In genomic region chr4:6657242-6658203, GRCh38 we compare ENCODE assay signal across 24 cellular contexts. TPM values are rescaled to one million over a fixed set of nuclear protein-coding genes. Genes with fewer than 3 reads are reported as not detected.
A peak's percentile ranks its signal among the peaks of the same experiment; 100 is the strongest.
DNase-seq lines count a peak whose midpoint lies in the region; ATAC-seq and TF ChIP-seq lines count a peak whose summit lies in the region.
"Had no signal": no experiment of that assay in that cellular context is flagged by ENCODE, and none has a peak within 500 bp of the region (broad histone marks: within the 10 kb centered on the region; RNA-seq: fewer than 3 reads in every experiment).

No MANE protein-coding gene starts in this region.

- POLR2A ChIA-PET in WTC11 (lab: Charles Lee) = interaction anchor here (0.7 kb wide), 1 partner anchor 90 kb away, joined by 3 read pairs; no protein-coding TSS in a partner anchor

- TF ChIP-seq CTCF in WTC11 (IDR thresholded peaks at IDR 0.05) = no peak

- H3K4me1 Mint-ChIP-seq in activated T-cell treated with anti-CD3 and anti-CD28 coated beads, Interleukin-2, amount 50 U/mL, for 72 hours (ENCODE audit: low read depth) = peaks cover 14% of the 10 kb centered on the region
- H3K4me1 Mint-ChIP-seq in WTC11 (peaks cover 2% of the 10 kb centered on the region; the same call in 1 of the 2 replicates), memory B cell (peaks cover 2% of the 10 kb centered on the region)
- H3K4me1 Mint-ChIP-seq in stimulated activated memory B cell treated with anti-CD40 and anti-IgM and Interleukin-4, amounts not matched to agents 10 μg/mL and 1 μg/mL and 100 μg/mL, for 72 hours = peaks cover 6% of the 10 kb centered on the region

- H3K36me3 Mint-ChIP-seq in activated T-cell treated with anti-CD3 and anti-CD28 coated beads, Interleukin-2, amount 50 U/mL, for 72 hours (ENCODE audit: insufficient read depth in 2 of 2) = peaks cover 0 to 1% of the 10 kb centered on the region in 2 donors
- H3K36me3 Mint-ChIP-seq in WTC11 (no peaks in the 10 kb centered on the region), memory B cell (peaks cover 3% of the 10 kb centered on the region)
- H3K36me3 Mint-ChIP-seq in stimulated activated memory B cell treated with anti-CD40 and anti-IgM and Interleukin-4, amounts not matched to agents 10 μg/mL and 1 μg/mL and 100 μg/mL, for 72 hours = no peaks in the 10 kb centered on the region

- CTCF ChIA-PET in WTC11 (lab: Charles Lee) = interaction anchor here (0.6 to 1.8 kb wide), 6 partner anchors 17 to 463 kb away, joined by 3 to 12 read pairs (median 3); a partner anchor contains a TSS

- H3K9me3 Mint-ChIP-seq in activated T-cell treated with anti-CD3 and anti-CD28 coated beads, Interleukin-2, amount 50 U/mL, for 72 hours = no peaks in the 10 kb centered on the region
- H3K9me3 Mint-ChIP-seq in WTC11 (peaks cover 3% of the 10 kb centered on the region; the same call in 1 of the 2 replicates), memory B cell (no peaks in the 10 kb centered on the region)
- H3K9me3 Mint-ChIP-seq in stimulated activated memory B cell treated with anti-CD40 and anti-IgM and Interleukin-4, amounts not matched to agents 10 μg/mL and 1 μg/mL and 100 μg/mL, for 72 hours = no peaks in the 10 kb centered on the region
- H3K9me3 Mint-ChIP-seq: activated naive CD8-positive, alpha-beta T cell treated with anti-CD3 and anti-CD28 coated beads, Interleukin-2, amount 50 U/mL, for 24 hours had no signal

- H3K27me3 Mint-ChIP-seq in activated T-cell treated with anti-CD3 and anti-CD28 coated beads, Interleukin-2, amount 50 U/mL, for 72 hours (ENCODE audit: low read depth) = peaks cover 28% of the 10 kb centered on the region
- H3K27me3 Mint-ChIP-seq in WTC11 (ENCODE audit: low read depth) = peaks cover 50% of the 10 kb centered on the region
- H3K27me3 Mint-ChIP-seq in memory B cell = peaks cover 22% of the 10 kb centered on the region
- H3K27me3 Mint-ChIP-seq in stimulated activated memory B cell treated with anti-CD40 and anti-IgM and Interleukin-4, amounts not matched to agents 10 μg/mL and 1 μg/mL and 100 μg/mL, for 72 hours = peaks cover 36% of the 10 kb centered on the region

- peak overlapping the region; percentile 75 to 79 for H3K4me3 Mint-ChIP-seq in activated T-cell treated with anti-CD3 and anti-CD28 coated beads, Interleukin-2, amount 50 U/mL, for 72 hours
- H3K4me3 Mint-ChIP-seq in WTC11 (no peak overlapping the region), memory B cell (peak overlapping the region; percentile 73)
- no peak overlapping the region for H3K4me3 Mint-ChIP-seq in stimulated activated memory B cell treated with anti-CD40 and anti-IgM and Interleukin-4, amounts not matched to agents 10 μg/mL and 1 μg/mL and 100 μg/mL, for 72 hours
- H3K4me3 Mint-ChIP-seq: activated CD4-positive, alpha-beta memory T cell treated with anti-CD3 and anti-CD28 coated beads, Interleukin-2, amount 10 ng/mL, durations not matched to agents 7 days and 5 days had no signal

- no peak overlapping the region for H3K27ac Mint-ChIP-seq in activated T-cell treated with anti-CD3 and anti-CD28 coated beads, Interleukin-2, amount 50 U/mL, for 72 hours
- no peak overlapping the region for H3K27ac Mint-ChIP-seq in WTC11
- H3K27ac Mint-ChIP-seq in memory B cell = no peak overlapping the region
- peak overlapping the region; percentile 30 for H3K27ac Mint-ChIP-seq in stimulated activated memory B cell treated with anti-CD40 and anti-IgM and Interleukin-4, amounts not matched to agents 10 μg/mL and 1 μg/mL and 100 μg/mL, for 72 hours
- H3K27ac Mint-ChIP-seq: activated CD4-positive, alpha-beta memory T cell treated with anti-CD3 and anti-CD28 coated beads, Interleukin-2, amount 10 ng/mL, durations not matched to agents 7 days and 5 days; activated naive CD8-positive, alpha-beta T cell treated with anti-CD3 and anti-CD28 coated beads, Interleukin-2, amount 50 U/mL, for 24 hours had no signal

- DNase-seq in activated T-cell treated with anti-CD3 and anti-CD28 coated beads, Interleukin-2, amount 50 U/mL, for 72 hours = no peak
- no peak for DNase-seq in activated T-cell treated with anti-CD3 and anti-CD28 coated beads, Interleukin-2, amount 50 U/mL, for 1 hour
- no peak for DNase-seq in WTC11 (ENCODE audit: low spot score)
- DNase-seq in memory B cell (ENCODE audit: low spot score in 2 of 2) = no peak
- no peak for DNase-seq in anterior cingulate cortex (lab: John Stamatoyannopoulos, UW)
- DNase-seq in NCI-H526 (lab: John Stamatoyannopoulos, UW) = no peak
- DNase-seq: activated CD4-positive, alpha-beta memory T cell treated with anti-CD3 and anti-CD28 coated beads, Interleukin-2, amount 10 ng/mL, durations not matched to agents 7 days and 5 days; activated CD8-positive, alpha-beta memory T cell treated with anti-CD3 and anti-CD28 coated beads, Interleukin-2, amount 50 U/mL, for 4 hours; activated naive CD8-positive, alpha-beta T cell treated with anti-CD3 and anti-CD28 coated beads, Interleukin-2, amount 50 U/mL, for 24 hours; central memory CD4-positive, alpha-beta T cell; left ventricle myocardium inferior; NCI-H1048; NCI-H446 treated with DMSO at 0.1 percent for 48 hours; NCI-H82; occipital lobe; sigmoid colon; SJCRH30; stimulated activated CD4-positive, alpha-beta T cell treated with anti-CD3 and anti-CD28 coated beads, Interleukin-4, amount 100 ng/mL, for 4 hours; SW 1271; upper lobe of left lung had no signal

- no peak for ATAC-seq in activated T-cell treated with anti-CD3 and anti-CD28 coated beads, Interleukin-2, amount 50 U/mL, for 72 hours (replicated peaks in 1 of 2)
- ATAC-seq in WTC11 = no peak
- no peak for ATAC-seq in memory B cell (ENCODE audit: low read depth)
- ATAC-seq in stimulated activated memory B cell treated with anti-CD40 and anti-IgM and Interleukin-4, amounts not matched to agents 10 μg/mL and 1 μg/mL and 100 μg/mL, for 72 hours = no peak
- ATAC-seq in HG02870 (IDR thresholded peaks at IDR 0.05; ENCODE audit: unreplicated experiment) = no peak

TF ChIP-seq in WTC11, 78 proteins besides CTCF, POLR2A, EP300 and RAD21:
- no peak for TF ChIP-seq ZBTB21 (CRISPR knock-in tag; IDR thresholded peaks at IDR 0.05; ENCODE audit: borderline replicate concordance)
- no peak for TF ChIP-seq IRF2 (CRISPR knock-in tag; IDR thresholded peaks at IDR 0.05; ENCODE audit: borderline replicate concordance, low read depth)
- no peak for TF ChIP-seq TCF7 (CRISPR knock-in tag; IDR thresholded peaks at IDR 0.05; ENCODE audit: low read depth)
- no peak for TF ChIP-seq ZNF396 (CRISPR knock-in tag; IDR thresholded peaks at IDR 0.05; ENCODE audit: borderline replicate concordance)
- TF ChIP-seq FOXP1 (CRISPR knock-in tag; IDR thresholded peaks at IDR 0.05; ENCODE audit: borderline replicate concordance) = 0 out of 2 replicates have a peak, but pooled peaks have one; percentile 13
- TF ChIP-seq, protein P1, sequence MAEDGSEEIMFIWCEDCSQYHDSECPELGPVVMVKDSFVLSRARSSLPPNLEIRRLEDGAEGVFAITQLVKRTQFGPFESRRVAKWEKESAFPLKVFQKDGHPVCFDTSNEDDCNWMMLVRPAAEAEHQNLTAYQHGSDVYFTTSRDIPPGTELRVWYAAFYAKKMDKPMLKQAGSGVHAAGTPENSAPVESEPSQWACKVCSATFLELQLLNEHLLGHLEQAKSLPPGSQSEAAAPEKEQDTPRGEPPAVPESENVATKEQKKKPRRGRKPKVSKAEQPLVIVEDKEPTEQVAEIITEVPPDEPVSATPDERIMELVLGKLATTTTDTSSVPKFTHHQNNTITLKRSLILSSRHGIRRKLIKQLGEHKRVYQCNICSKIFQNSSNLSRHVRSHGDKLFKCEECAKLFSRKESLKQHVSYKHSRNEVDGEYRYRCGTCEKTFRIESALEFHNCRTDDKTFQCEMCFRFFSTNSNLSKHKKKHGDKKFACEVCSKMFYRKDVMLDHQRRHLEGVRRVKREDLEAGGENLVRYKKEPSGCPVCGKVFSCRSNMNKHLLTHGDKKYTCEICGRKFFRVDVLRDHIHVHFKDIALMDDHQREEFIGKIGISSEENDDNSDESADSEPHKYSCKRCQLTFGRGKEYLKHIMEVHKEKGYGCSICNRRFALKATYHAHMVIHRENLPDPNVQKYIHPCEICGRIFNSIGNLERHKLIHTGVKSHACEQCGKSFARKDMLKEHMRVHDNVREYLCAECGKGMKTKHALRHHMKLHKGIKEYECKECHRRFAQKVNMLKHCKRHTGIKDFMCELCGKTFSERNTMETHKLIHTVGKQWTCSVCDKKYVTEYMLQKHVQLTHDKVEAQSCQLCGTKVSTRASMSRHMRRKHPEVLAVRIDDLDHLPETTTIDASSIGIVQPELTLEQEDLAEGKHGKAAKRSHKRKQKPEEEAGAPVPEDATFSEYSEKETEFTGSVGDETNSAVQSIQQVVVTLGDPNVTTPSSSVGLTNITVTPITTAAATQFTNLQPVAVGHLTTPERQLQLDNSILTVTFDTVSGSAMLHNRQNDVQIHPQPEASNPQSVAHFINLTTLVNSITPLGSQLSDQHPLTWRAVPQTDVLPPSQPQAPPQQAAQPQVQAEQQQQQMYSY (CRISPR knock-in tag; IDR thresholded peaks at IDR 0.05) = no peak

RNA-seq across cellular contexts. Expression of gene MRFAP1, which starts 17.0 kb away (rescaled TPM):
- total RNA-seq in activated T-cell treated with anti-CD3 and anti-CD28 coated beads, Interleukin-2, amount 50 U/mL, for 72 hours = 100 to 1,000 TPM; 148 to 153 TPM
- total RNA-seq in WTC11 (2021) = 296 to 319 TPM (median 303 TPM) in 3 replicates

RNA-seq across cellular contexts. Expression of gene S100P, which starts 36.2 kb away (rescaled TPM):
- 10 to 100 TPM; 18.0 to 84.6 TPM for total RNA-seq in activated T-cell treated with anti-CD3 and anti-CD28 coated beads, Interleukin-2, amount 50 U/mL, for 72 hours
- total RNA-seq in WTC11 (2021) = 0.55 TPM in 1 of 3 replicates, not detected in the others
- total RNA-seq: Daoy, left ventricle myocardium inferior, myocyte had no signal

RNA-seq across cellular contexts. Expression of gene MRFAP1L1, which starts 52.1 kb away (rescaled TPM):
- 10 to 100 TPM; 53.3 to 57.7 TPM for total RNA-seq in activated T-cell treated with anti-CD3 and anti-CD28 coated beads, Interleukin-2, amount 50 U/mL, for 72 hours
- 52.0 to 56.9 TPM (median 54.4 TPM) in 3 replicates for total RNA-seq in WTC11 (2021)

RNA-seq across cellular contexts. Expression of gene BLOC1S4, which starts 58.5 kb away (rescaled TPM):
- 10 to 100 TPM; 14.1 to 14.6 TPM for total RNA-seq in activated T-cell treated with anti-CD3 and anti-CD28 coated beads, Interleukin-2, amount 50 U/mL, for 72 hours
- total RNA-seq in WTC11 (2021) = 21.4 to 23.4 TPM (median 21.9 TPM) in 3 replicates

Comparison
In these comparisons a context has a peak if more than half of its experiments do, and no peak if none do; other contexts are left out.
1. H3K4me3 Mint-ChIP-seq: peak in activated T-cell treated with anti-CD3 and anti-CD28 coated beads, Interleukin-2, amount 50 U/mL, for 72 hours (2 of 2) and memory B cell (single experiment); none in WTC11 (single experiment) and stimulated activated memory B cell treated with anti-CD40 and anti-IgM and Interleukin-4, amounts not matched to agents 10 μg/mL and 1 μg/mL and 100 μg/mL, for 72 hours (single experiment).
2. RNA of gene S100P, which starts 36.2 kb away (total RNA-seq): 18.0 to 84.6 TPM in activated T-cell treated with anti-CD3 and anti-CD28 coated beads, Interleukin-2, amount 50 U/mL, for 72 hours; 0.55 TPM in WTC11; every median in the first group is over 10 times any median in the second.